13 cellular contexts compared by ENCODE assay signal in the genomic region with DNA sequence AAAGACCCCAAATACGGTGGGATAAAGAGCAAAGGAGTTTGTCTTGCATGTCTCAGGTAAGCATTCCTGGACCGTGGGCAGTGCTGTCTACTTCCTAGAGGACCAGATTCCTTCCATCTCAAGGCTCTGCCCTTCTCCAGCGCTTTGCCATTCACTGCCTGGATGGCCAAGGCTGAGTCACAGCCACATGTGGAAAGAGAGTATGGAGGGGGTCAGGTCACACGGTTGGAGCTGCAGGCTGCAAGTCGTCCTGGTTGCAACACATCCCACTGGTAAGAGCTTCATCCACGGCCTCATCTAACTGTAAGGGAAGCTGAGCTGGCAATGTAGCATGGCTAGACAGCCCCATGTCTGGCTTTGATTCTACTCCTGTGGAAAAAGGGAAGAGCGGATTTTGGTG.
DNase-seq lines count a peak whose midpoint lies in the region; ATAC-seq and TF ChIP-seq lines count a peak whose summit lies in the region.
"Had no signal": no experiment of that assay in that cellular context is flagged by ENCODE, and none has a peak within 500 bp of the region (broad histone marks: within the 10 kb centered on the region; RNA-seq: fewer than 3 reads in every experiment).

No MANE protein-coding gene starts in this region.

- TF ChIP-seq CTCF in cardiac fibroblast (IDR thresholded peaks at IDR 0.05; ENCODE audit: low read depth, low read length), result no peak

- H3K4me3 ChIP-seq in cardiac fibroblast (replicated peaks in 1 of 2; ENCODE audit: low read depth in 2 of 2, low read length in 2 of 2), result no peak overlapping the region
- H3K4me3 ChIP-seq: cardiac muscle cell, HAP-1 had no signal

- ATAC-seq in GM21528 (IDR thresholded peaks at IDR 0.05; ENCODE audit: low FRiP score, unreplicated experiment), result no peak
- ATAC-seq: stimulated activated naive CD8-positive, alpha-beta T cell treated with anti-CD3 and anti-CD28 coated beads, Interleukin-15, amount 100 ng/mL, for 72 hours had no signal

- DNase-seq in EH (ENCODE audit: low read depth) (peak; percentile 92), MV-4-11 (lab: John Stamatoyannopoulos, UW) (peak; percentile 86), cardiac fibroblast (ENCODE audit: low read depth in 2 of 2) (peak; percentile 84 to 90), renal cortical epithelial cell (ENCODE audit: low read depth) (peak; percentile 85), NCI-H510A (lab: John Stamatoyannopoulos, UW) (no peak), germinal center (ENCODE audit: low spot score) (no peak)
- DNase-seq in activated T-cell treated with anti-CD3 and anti-CD28 coated beads, Interleukin-2, amount 50 U/mL, for 48 hours, result no peak
- DNase-seq: activated CD4-positive, alpha-beta T cell treated with anti-CD3 and anti-CD28 coated beads, Interleukin-2, amount 10 ng/mL, durations not matched to agents 24 days and 14 days; NCI-H1436 treated with DMSO at 0.1 percent for 48 hours; stimulated activated naive CD8-positive, alpha-beta T cell treated with anti-CD3 and anti-CD28 coated beads, Interleukin-15, amount 100 ng/mL, for 72 hours had no signal

Comparison
In these comparisons a context has a peak if more than half of its experiments do, and no peak if none do; other contexts are left out.
1. DNase-seq: peak in EH (single experiment), MV-4-11 (single experiment), cardiac fibroblast (2 of 2) and renal cortical epithelial cell (single experiment); none in NCI-H510A (single experiment), germinal center (single experiment) and activated T-cell treated with anti-CD3 and anti-CD28 coated beads, Interleukin-2, amount 50 U/mL, for 48 hours (0 of 2).